Comparison of ENCODE assay signal across 8 cellular contexts in genomic region chr11:117807482-117808272, GRCh38.
A peak's percentile ranks its signal among the peaks of the same experiment; 100 is the strongest.
DNase-seq lines count a peak whose midpoint lies in the region; ATAC-seq and TF ChIP-seq lines count a peak whose summit lies in the region.

No MANE protein-coding gene starts in this region.

- peak; percentile 86 for TF ChIP-seq RAD21 in Ishikawa (IDR thresholded peaks at IDR 0.05; ENCODE audit: low read depth)

- TF ChIP-seq EP300 in Ishikawa (IDR thresholded peaks at IDR 0.05; ENCODE audit: borderline replicate concordance), result no peak

- DNase-seq in DMS79 (lab: John Stamatoyannopoulos, UW) (peak; percentile 30), glomerular visceral epithelial cell (ENCODE audit: extremely low spot score) (peak; percentile 70), pons (ENCODE audit: low spot score) (peak; percentile 78)
- peak; percentile 77 for DNase-seq in activated naive CD4-positive, alpha-beta T cell treated with anti-CD3 and anti-CD28 coated beads, Interleukin-2, amount 50 U/mL, for 16 hours

- ATAC-seq in SK-N-SH treated with all-trans-retinoic acid at 6 μM for 48 hours (peak; percentile 81), HG03439 (IDR thresholded peaks at IDR 0.05; ENCODE audit: unreplicated experiment) (no peak), HG03196 (IDR thresholded peaks at IDR 0.05; ENCODE audit: unreplicated experiment) (no peak)

TF ChIP-seq in Ishikawa, 13 proteins besides CTCF, POLR2A, EP300 and RAD21:
- no peak for TF ChIP-seq MAX (IDR thresholded peaks at IDR 0.05)
- no peak for TF ChIP-seq NFIC (IDR thresholded peaks at IDR 0.05)
- TF ChIP-seq ZBTB7A (IDR thresholded peaks at IDR 0.05; ENCODE audit: low read depth), result no peak
- no peak for TF ChIP-seq TCF12 (IDR thresholded peaks at IDR 0.05; ENCODE audit: low read depth)
TF ChIP-seq in Ishikawa: peak in this region for 0.

TF ChIP-seq in SK-N-SH treated with all-trans-retinoic acid at 6 μM for 48 hours, 23 proteins besides CTCF, POLR2A, EP300 and RAD21:
- no peak for TF ChIP-seq ARNTL (CRISPR knock-in tag; IDR thresholded peaks at IDR 0.05; ENCODE audit: borderline replicate concordance, low read depth)
- no peak for TF ChIP-seq ZFP30 (CRISPR knock-in tag; IDR thresholded peaks at IDR 0.05)
- TF ChIP-seq ZNF70 (CRISPR knock-in tag; IDR thresholded peaks at IDR 0.05), result no peak
- TF ChIP-seq RARB (CRISPR knock-in tag; IDR thresholded peaks at IDR 0.05), result no peak
- no peak for TF ChIP-seq OSR1 (CRISPR knock-in tag; IDR thresholded peaks at IDR 0.05)
- no peak for TF ChIP-seq TOX (CRISPR knock-in tag; IDR thresholded peaks at IDR 0.05; ENCODE audit: borderline replicate concordance)
- no peak for TF ChIP-seq TSHZ2 (CRISPR knock-in tag; IDR thresholded peaks at IDR 0.05)
- no peak for TF ChIP-seq PPARA (CRISPR knock-in tag; IDR thresholded peaks at IDR 0.05; ENCODE audit: borderline replicate concordance)
- no peak for TF ChIP-seq SNAI2 (CRISPR knock-in tag; IDR thresholded peaks at IDR 0.05)
- TF ChIP-seq CSRNP3 (CRISPR knock-in tag; IDR thresholded peaks at IDR 0.05), result no peak
- TF ChIP-seq POU6F1 (CRISPR knock-in tag; IDR thresholded peaks at IDR 0.05; ENCODE audit: borderline replicate concordance, low read depth), result no peak
- no peak for TF ChIP-seq GLIS3 (CRISPR knock-in tag; IDR thresholded peaks at IDR 0.05)
- TF ChIP-seq ZFP3 (CRISPR knock-in tag; IDR thresholded peaks at IDR 0.05), result no peak
- no peak for TF ChIP-seq PATZ1 (CRISPR knock-in tag; IDR thresholded peaks at IDR 0.05; ENCODE audit: borderline replicate concordance)
- TF ChIP-seq ZC3H10 (CRISPR knock-in tag; IDR thresholded peaks at IDR 0.05), result no peak
- TF ChIP-seq ESRRG (CRISPR knock-in tag; IDR thresholded peaks at IDR 0.05), result no peak
- no peak for TF ChIP-seq ZNF565 (CRISPR knock-in tag; conservative IDR thresholded peaks at IDR 0.05; ENCODE audit: low read depth)
